In the genomic region with DNA sequence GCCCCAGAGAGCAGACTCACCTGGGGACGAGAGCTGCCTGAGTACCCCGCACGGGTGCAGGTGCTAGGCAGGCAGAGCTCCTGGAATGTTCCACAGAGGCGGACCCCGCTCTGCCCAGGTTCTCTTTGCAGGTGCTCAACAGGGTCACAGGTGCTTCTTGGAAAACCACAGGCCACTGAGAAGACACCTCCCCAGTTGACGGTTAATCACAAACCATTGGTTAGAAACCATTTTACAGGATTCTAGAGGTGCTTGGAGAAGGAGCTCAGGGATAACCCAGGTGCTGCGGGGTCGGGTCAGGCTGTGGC, we compare ENCODE assay signal across 35 cellular contexts. TPM values are rescaled to one million over a fixed set of nuclear protein-coding genes. Genes with fewer than 3 reads are reported as not detected.
"Had no signal": no experiment of that assay in that cellular context is flagged by ENCODE, and none has a peak within 500 bp of the region (broad histone marks: within the 10 kb centered on the region; RNA-seq: fewer than 3 reads in every experiment).

No MANE protein-coding gene starts in this region.

- H3K4me1 Mint-ChIP-seq: activated naive CD4-positive, alpha-beta T cell treated with anti-CD3 and anti-CD28 coated beads, Interleukin-2, amount 50 U/mL, for 24 hours; activated naive CD8-positive, alpha-beta T cell treated with anti-CD3 and anti-CD28 coated beads, Interleukin-2, amount 50 U/mL, for 24 hours; IgD-negative memory B cell had no signal

- H3K36me3 Mint-ChIP-seq: activated naive CD4-positive, alpha-beta T cell treated with anti-CD3 and anti-CD28 coated beads, Interleukin-2, amount 50 U/mL, for 24 hours; IgD-negative memory B cell had no signal

- ATAC-seq: activated CD8-positive, alpha-beta T cell treated with anti-CD3 and anti-CD28 coated beads for 36 hours; activated naive CD8-positive, alpha-beta T cell treated with anti-CD3 and anti-CD28 coated beads, Interleukin-2, amount 50 U/mL, for 24 hours; Right ventricle myocardium inferior; SK-N-SH treated with all-trans-retinoic acid at 6 μM for 48 hours had no signal

- H3K36me3 ChIP-seq: brain microvascular endothelial cell, WERI-Rb-1 had no signal

- H3K27me3 Mint-ChIP-seq: activated naive CD8-positive, alpha-beta T cell treated with anti-CD3 and anti-CD28 coated beads, Interleukin-2, amount 50 U/mL, for 24 hours had no signal

- H3K4me3 Mint-ChIP-seq: activated CD8-positive, alpha-beta T cell treated with anti-CD3 and anti-CD28 coated beads for 36 hours; activated naive CD4-positive, alpha-beta T cell treated with anti-CD3 and anti-CD28 coated beads, Interleukin-2, amount 50 U/mL, for 24 hours; activated naive CD8-positive, alpha-beta T cell treated with anti-CD3 and anti-CD28 coated beads, Interleukin-2, amount 50 U/mL, for 24 hours; IgD-negative memory B cell had no signal

- H3K27ac ChIP-seq: brain microvascular endothelial cell, RWPE1, WERI-Rb-1 had no signal

- DNase-seq: activated CD4-positive, alpha-beta T cell treated with anti-CD3 and anti-CD28 coated beads for 1 hour; activated CD4-positive, alpha-beta T cell treated with anti-CD3 and anti-CD28 coated beads for 48 hours; activated CD4-positive, CD25-positive, alpha-beta regulatory T cell; activated CD8-positive, alpha-beta T cell treated with anti-CD3 and anti-CD28 coated beads for 36 hours; activated gamma-delta T cell; activated naive CD4-positive, alpha-beta T cell treated with Interleukin-2 at 50 U/mL for 16 hours; activated naive CD8-positive, alpha-beta T cell treated with anti-CD3 and anti-CD28 coated beads, Interleukin-2, amount 50 U/mL, for 24 hours; activated T-cell treated with anti-CD3 and anti-CD28 coated beads, Interleukin-2, amount 50 U/mL, for 1 hour; brain microvascular endothelial cell; Karpas-422; KBM-7; NCI-H1105; NCI-H1417 treated with DMSO at 0.1 percent for 48 hours; NCI-H187 treated with DMSO at 0.1 percent for 48 hours; NCI-H2081; NCI-H2171 treated with DMSO at 0.1 percent for 48 hours; NCI-H2227 treated with DMSO at 0.1 percent for 48 hours; NCI-H446; NCI-H510A treated with DMSO at 0.1 percent for 48 hours; NCI-H69; SIG-M5; SW 1271; T-helper 1 cell; T-helper 2 cell; T-helper 9 cell; WERI-Rb-1 had no signal

- H3K27me3 ChIP-seq: brain microvascular endothelial cell had no signal

- H3K27ac Mint-ChIP-seq: activated CD8-positive, alpha-beta T cell treated with anti-CD3 and anti-CD28 coated beads for 36 hours; activated naive CD4-positive, alpha-beta T cell treated with anti-CD3 and anti-CD28 coated beads, Interleukin-2, amount 50 U/mL, for 24 hours; activated naive CD8-positive, alpha-beta T cell treated with anti-CD3 and anti-CD28 coated beads, Interleukin-2, amount 50 U/mL, for 24 hours; activated T-helper 2 cell treated with anti-CD3 and anti-CD28 coated beads, Interferon-gamma antibody, Interleukin-2, Interleukin-4, amounts not matched to agents 10 μg/mL and 5 μg/mL and 100 μg/mL, durations not matched to agents 14 hours and 24 hours and 36 hours; IgD-negative memory B cell had no signal

- H3K9me3 Mint-ChIP-seq: activated CD8-positive, alpha-beta T cell treated with anti-CD3 and anti-CD28 coated beads for 36 hours; activated naive CD4-positive, alpha-beta T cell treated with anti-CD3 and anti-CD28 coated beads, Interleukin-2, amount 50 U/mL, for 24 hours; activated naive CD8-positive, alpha-beta T cell treated with anti-CD3 and anti-CD28 coated beads, Interleukin-2, amount 50 U/mL, for 24 hours; activated T-helper 2 cell treated with anti-CD3 and anti-CD28 coated beads, Interferon-gamma antibody, Interleukin-2, Interleukin-4, amounts not matched to agents 10 μg/mL and 5 μg/mL and 100 μg/mL, durations not matched to agents 14 hours and 24 hours and 36 hours; IgD-negative memory B cell had no signal

RNA-seq across cellular contexts. Expression of a gene that starts 17.3 kb away (rescaled TPM):
- total RNA-seq: activated CD8-positive, alpha-beta memory T cell treated with anti-CD3 and anti-CD28 coated beads for 36 hours; activated CD8-positive, alpha-beta T cell treated with anti-CD3 and anti-CD28 coated beads for 36 hours; activated T-helper 2 cell treated with anti-CD3 and anti-CD28 coated beads, Interferon-gamma antibody, Interleukin-2, Interleukin-4, amounts not matched to agents 10 μg/mL and 5 μg/mL and 100 μg/mL, durations not matched to agents 14 hours and 24 hours and 36 hours; MCF 10A; Right ventricle myocardium inferior; SK-MEL-5 had no signal
- polyA plus RNA-seq: IgD-negative memory B cell had no signal

RNA-seq across cellular contexts. Expression of a gene that starts 41.1 kb away (rescaled TPM):
- total RNA-seq: activated CD8-positive, alpha-beta memory T cell treated with anti-CD3 and anti-CD28 coated beads for 36 hours; activated CD8-positive, alpha-beta T cell treated with anti-CD3 and anti-CD28 coated beads for 36 hours; activated T-helper 2 cell treated with anti-CD3 and anti-CD28 coated beads, Interferon-gamma antibody, Interleukin-2, Interleukin-4, amounts not matched to agents 10 μg/mL and 5 μg/mL and 100 μg/mL, durations not matched to agents 14 hours and 24 hours and 36 hours; MCF 10A; Right ventricle myocardium inferior; SK-MEL-5 had no signal
- polyA plus RNA-seq: IgD-negative memory B cell had no signal
